In genomic region chr15:66931768-66932633, GRCh38 we compare ENCODE assay signal across 1 cellular context.
TF ChIP-seq lines count a peak whose summit lies in the region.

No MANE protein-coding gene starts in this region.

TF ChIP-seq in HCT116, 20 proteins besides CTCF, POLR2A, EP300 and RAD21 (continued from another document):
- TF ChIP-seq REST (IDR thresholded peaks at IDR 0.05; ENCODE audit: low read depth), result no peak
- 0 out of 2 replicates have a peak, but pooled peaks have one; percentile 13 for TF ChIP-seq ZFX (IDR thresholded peaks at IDR 0.05)
- no peak for TF ChIP-seq EGR1 (IDR thresholded peaks at IDR 0.05; ENCODE audit: low read depth)
- peak; percentile 76 for TF ChIP-seq SP1 (IDR thresholded peaks at IDR 0.05; ENCODE audit: low read depth)
